20 cellular contexts compared by ENCODE assay signal in the genomic region with DNA sequence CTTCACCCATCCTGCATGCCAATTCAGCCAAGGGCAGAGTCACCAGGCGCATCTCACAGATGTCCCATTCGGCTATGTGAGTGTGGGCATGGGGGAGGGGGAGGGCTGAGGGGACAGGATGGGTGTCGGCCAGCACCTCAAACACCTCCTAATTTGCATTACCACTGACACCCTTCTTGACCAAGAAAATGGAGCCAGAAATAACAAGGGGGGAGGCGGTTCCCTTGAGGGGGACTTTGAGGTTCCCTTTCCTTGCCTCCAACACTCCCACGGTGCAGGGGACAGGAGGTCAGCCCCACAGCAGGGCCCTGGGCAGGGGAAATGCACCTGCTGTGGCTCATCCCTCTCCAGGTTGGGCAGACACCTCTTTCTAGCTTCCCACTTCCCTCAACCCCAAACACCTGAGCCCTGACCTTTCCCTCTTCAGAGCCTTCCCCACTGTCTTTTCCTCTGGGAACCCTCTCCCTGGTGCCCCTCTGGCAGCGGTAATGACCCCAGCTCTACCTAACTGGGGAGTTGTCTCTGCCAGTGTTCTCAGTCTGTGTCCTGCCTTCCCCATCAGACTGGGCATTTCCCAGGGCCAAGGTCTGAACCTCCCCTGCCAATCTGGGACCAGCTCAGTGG. TPM values are rescaled to one million over a fixed set of nuclear protein-coding genes. Genes with fewer than 3 reads are reported as not detected.
DNase-seq lines count a peak whose midpoint lies in the region; ATAC-seq and TF ChIP-seq lines count a peak whose summit lies in the region.
"Had no signal": no experiment of that assay in that cellular context is flagged by ENCODE, and none has a peak within 500 bp of the region (broad histone marks: within the 10 kb centered on the region; RNA-seq: fewer than 3 reads in every experiment).

No MANE protein-coding gene starts in this region.

- CTCF ChIA-PET in activated CD4-positive, alpha-beta T cell treated with anti-CD3 and anti-CD28 coated beads, Interleukin-2, amount 10 ng/mL, durations not matched to agents 7 days and 5 days (lab: Charles Lee) = interaction anchor here (0.6 to 1.2 kb wide), 4 partner anchors 9 to 15 kb away, joined by 3 to 4 read pairs (median 3); no protein-coding TSS in a partner anchor
- CTCF ChIA-PET in activated CD4-positive, alpha-beta T cell treated with anti-CD3 and anti-CD28 coated beads for 36 hours (lab: Charles Lee) = interaction anchor here (1.5 to 8.2 kb wide), 3 partner anchors 9 to 15 kb away, joined by 4 to 117 read pairs (median 5); no protein-coding TSS in a partner anchor

- H3K27me3 Mint-ChIP-seq in activated CD4-positive, alpha-beta T cell treated with anti-CD3 and anti-CD28 coated beads, Interleukin-2, amount 10 ng/mL, durations not matched to agents 7 days and 5 days = no peaks in the 10 kb centered on the region
- H3K27me3 Mint-ChIP-seq in activated CD4-positive, alpha-beta T cell treated with anti-CD3 and anti-CD28 coated beads for 36 hours = no peaks in the 10 kb centered on the region
- no peaks in the 10 kb centered on the region for H3K27me3 Mint-ChIP-seq in activated naive CD8-positive, alpha-beta T cell treated with anti-CD3 and anti-CD28 coated beads for 36 hours
- no peaks in the 10 kb centered on the region for H3K27me3 Mint-ChIP-seq in stimulated activated naive B cell treated with anti-CD40 and anti-IgM and Interleukin-4, amounts not matched to agents 10 μg/mL and 1 μg/mL and 100 μg/mL, for 72 hours

- H3K36me3 Mint-ChIP-seq in activated CD4-positive, alpha-beta T cell treated with anti-CD3 and anti-CD28 coated beads, Interleukin-2, amount 10 ng/mL, durations not matched to agents 7 days and 5 days (ENCODE audit: low read depth) = no peaks in the 10 kb centered on the region
- H3K36me3 Mint-ChIP-seq in activated CD4-positive, alpha-beta T cell treated with anti-CD3 and anti-CD28 coated beads for 36 hours (ENCODE audit: low read depth) = peaks cover 13% of the 10 kb centered on the region
- peaks cover 12% of the 10 kb centered on the region for H3K36me3 Mint-ChIP-seq in activated naive CD8-positive, alpha-beta T cell treated with anti-CD3 and anti-CD28 coated beads for 36 hours
- peaks cover 3 to 5% of the 10 kb centered on the region in 2 donors for H3K36me3 Mint-ChIP-seq in stimulated activated naive B cell treated with anti-CD40 and anti-IgM and Interleukin-4, amounts not matched to agents 10 μg/mL and 1 μg/mL and 100 μg/mL, for 72 hours

- H3K27ac Mint-ChIP-seq in activated CD4-positive, alpha-beta T cell treated with anti-CD3 and anti-CD28 coated beads, Interleukin-2, amount 10 ng/mL, durations not matched to agents 7 days and 5 days = peak overlapping the region; percentile 60
- H3K27ac Mint-ChIP-seq in activated CD4-positive, alpha-beta T cell treated with anti-CD3 and anti-CD28 coated beads for 36 hours = no peak overlapping the region
- peak overlapping the region; percentile 30 for H3K27ac Mint-ChIP-seq in activated naive CD8-positive, alpha-beta T cell treated with anti-CD3 and anti-CD28 coated beads for 36 hours
- peak overlapping the region; percentile 9 for H3K27ac Mint-ChIP-seq in stimulated activated naive B cell treated with anti-CD40 and anti-IgM and Interleukin-4, amounts not matched to agents 10 μg/mL and 1 μg/mL and 100 μg/mL, for 72 hours
- H3K27ac Mint-ChIP-seq: nephron had no signal

- no peak overlapping the region for H3K4me3 ChIP-seq in breast epithelium
- H3K4me3 ChIP-seq: coronary artery, upper lobe of left lung had no signal

- no peak for TF ChIP-seq POLR2A in breast epithelium (IDR thresholded peaks at IDR 0.05)

- H3K9me3 ChIP-seq in breast epithelium = no peaks in the 10 kb centered on the region
- H3K9me3 ChIP-seq: upper lobe of left lung had no signal

- H3K27ac ChIP-seq in breast epithelium = no peak overlapping the region
- H3K27ac ChIP-seq: C4-2B, coronary artery, upper lobe of left lung had no signal

- no peaks in the 10 kb centered on the region for H3K27me3 ChIP-seq in breast epithelium

- H3K36me3 ChIP-seq in breast epithelium = peaks cover 8% of the 10 kb centered on the region

- peaks cover 74% of the 10 kb centered on the region for H3K4me1 Mint-ChIP-seq in activated CD4-positive, alpha-beta T cell treated with anti-CD3 and anti-CD28 coated beads, Interleukin-2, amount 10 ng/mL, durations not matched to agents 7 days and 5 days
- peaks cover 75% of the 10 kb centered on the region for H3K4me1 Mint-ChIP-seq in activated CD4-positive, alpha-beta T cell treated with anti-CD3 and anti-CD28 coated beads for 36 hours
- peaks cover 78% of the 10 kb centered on the region for H3K4me1 Mint-ChIP-seq in activated naive CD8-positive, alpha-beta T cell treated with anti-CD3 and anti-CD28 coated beads for 36 hours
- H3K4me1 Mint-ChIP-seq in stimulated activated naive B cell treated with anti-CD40 and anti-IgM and Interleukin-4, amounts not matched to agents 10 μg/mL and 1 μg/mL and 100 μg/mL, for 72 hours = peaks cover 79 to 84% of the 10 kb centered on the region in 2 donors

- ATAC-seq in activated CD4-positive, alpha-beta T cell treated with anti-CD3 and anti-CD28 coated beads for 36 hours = no peak
- no peak for ATAC-seq in stimulated activated naive B cell treated with anti-CD40 and anti-IgM and Interleukin-4, amounts not matched to agents 10 μg/mL and 1 μg/mL and 100 μg/mL, for 72 hours (replicated peaks)

- DNase-seq in activated CD4-positive, alpha-beta T cell treated with anti-CD3 and anti-CD28 coated beads, Interleukin-2, amount 10 ng/mL, durations not matched to agents 7 days and 5 days = no peak
- no peak for DNase-seq in activated CD4-positive, alpha-beta T cell treated with anti-CD3 and anti-CD28 coated beads for 36 hours
- DNase-seq in GM20000 (ENCODE audit: low spot score) = peak; percentile 67
- no peak for DNase-seq in activated naive CD8-positive, alpha-beta T cell treated with anti-CD3 and anti-CD28 coated beads for 36 hours
- no peak for DNase-seq in stimulated activated naive B cell treated with anti-CD40 and anti-IgM and Interleukin-4, amounts not matched to agents 10 μg/mL and 1 μg/mL and 100 μg/mL, for 72 hours
- DNase-seq in breast epithelium (ENCODE audit: low spot score in 2 of 2) = no peak
- DNase-seq in KG1 (lab: John Stamatoyannopoulos, UW) = no peak
- no peak for DNase-seq in NCI-H526 treated with DMSO at 0.1 percent for 48 hours (lab: John Stamatoyannopoulos, UW)
- DNase-seq: DMS79 treated with DMSO at 0.1 percent for 48 hours; GOT3; KBM-7; mammary epithelial cell; NCI-H1092 treated with DMSO at 0.1 percent for 48 hours; NCI-H2171 treated with DMSO at 0.1 percent for 48 hours; stimulated activated naive CD4-positive, alpha-beta T cell; upper lobe of left lung had no signal

- intact Hi-C loops in activated CD4-positive, alpha-beta T cell treated with anti-CD3 and anti-CD28 coated beads for 36 hours (cut with DNase I, micrococcal nuclease) = no loop called here
- intact Hi-C loops in breast epithelium (cut with DNase I; ENCODE audit: low total_unique reads) = no loop called here

- H3K4me1 ChIP-seq in breast epithelium = no peaks in the 10 kb centered on the region

- POLR2A ChIA-PET in activated CD4-positive, alpha-beta T cell treated with anti-CD3 and anti-CD28 coated beads, Interleukin-2, amount 10 ng/mL, durations not matched to agents 7 days and 5 days (lab: Charles Lee) = interaction anchor here (0.7 kb wide), 1 partner anchor 548 kb away, joined by 3 read pairs; no protein-coding TSS in a partner anchor
- POLR2A ChIA-PET in activated CD4-positive, alpha-beta T cell treated with anti-CD3 and anti-CD28 coated beads for 36 hours (lab: Charles Lee) = no interaction called here

- H3K4me3 Mint-ChIP-seq in activated CD4-positive, alpha-beta T cell treated with anti-CD3 and anti-CD28 coated beads, Interleukin-2, amount 10 ng/mL, durations not matched to agents 7 days and 5 days = no peak overlapping the region
- H3K4me3 Mint-ChIP-seq in activated CD4-positive, alpha-beta T cell treated with anti-CD3 and anti-CD28 coated beads for 36 hours = no peak overlapping the region
- no peak overlapping the region for H3K4me3 Mint-ChIP-seq in activated naive CD8-positive, alpha-beta T cell treated with anti-CD3 and anti-CD28 coated beads for 36 hours
- peak overlapping the region in 1 of 2 donors; percentile 1 for H3K4me3 Mint-ChIP-seq in stimulated activated naive B cell treated with anti-CD40 and anti-IgM and Interleukin-4, amounts not matched to agents 10 μg/mL and 1 μg/mL and 100 μg/mL, for 72 hours
- H3K4me3 Mint-ChIP-seq: nephron had no signal

- TF ChIP-seq CTCF in GM20000 (IDR thresholded peaks at IDR 0.05; ENCODE audit: extremely low read depth, missing control alignments) = no peak
- TF ChIP-seq CTCF in breast epithelium (IDR thresholded peaks at IDR 0.05) = no peak

- no peaks in the 10 kb centered on the region for H3K9me3 Mint-ChIP-seq in activated CD4-positive, alpha-beta T cell treated with anti-CD3 and anti-CD28 coated beads, Interleukin-2, amount 10 ng/mL, durations not matched to agents 7 days and 5 days
- H3K9me3 Mint-ChIP-seq in activated CD4-positive, alpha-beta T cell treated with anti-CD3 and anti-CD28 coated beads for 36 hours (ENCODE audit: low read depth) = no peaks in the 10 kb centered on the region
- H3K9me3 Mint-ChIP-seq in activated naive CD8-positive, alpha-beta T cell treated with anti-CD3 and anti-CD28 coated beads for 36 hours = no peaks in the 10 kb centered on the region
- no peaks in the 10 kb centered on the region for H3K9me3 Mint-ChIP-seq in stimulated activated naive B cell treated with anti-CD40 and anti-IgM and Interleukin-4, amounts not matched to agents 10 μg/mL and 1 μg/mL and 100 μg/mL, for 72 hours
- H3K9me3 Mint-ChIP-seq: nephron had no signal

RNA-seq across cellular contexts. Expression of a gene that starts 18.2 kb away (rescaled TPM):
- 10 to 100 TPM; 13.8 to 16.0 TPM for total RNA-seq in activated CD4-positive, alpha-beta T cell treated with anti-CD3 and anti-CD28 coated beads, Interleukin-2, amount 10 ng/mL, durations not matched to agents 7 days and 5 days
- total RNA-seq in activated CD4-positive, alpha-beta T cell treated with anti-CD3 and anti-CD28 coated beads for 36 hours = 10 to 100 TPM; 73.4 to 76.8 TPM
- 10 to 100 TPM; 61.7 to 61.9 TPM for total RNA-seq in activated naive CD8-positive, alpha-beta T cell treated with anti-CD3 and anti-CD28 coated beads for 36 hours
- 1 to 10 TPM in 2 of 3 donors, under 1 TPM in 1; 0.33 to 1.8 (median 1.0) TPM for total RNA-seq in breast epithelium
- total RNA-seq: mammary epithelial cell, pulmonary artery endothelial cell had no signal

RNA-seq across cellular contexts. Expression of a gene that starts 20.9 kb away (rescaled TPM):
- total RNA-seq in activated CD4-positive, alpha-beta T cell treated with anti-CD3 and anti-CD28 coated beads, Interleukin-2, amount 10 ng/mL, durations not matched to agents 7 days and 5 days = 1 to 10 TPM; 2.5 to 3.0 TPM
- 10 to 100 TPM; 21.8 to 23.1 TPM for total RNA-seq in activated CD4-positive, alpha-beta T cell treated with anti-CD3 and anti-CD28 coated beads for 36 hours
- 10 to 100 TPM; 11.7 to 11.9 TPM for total RNA-seq in activated naive CD8-positive, alpha-beta T cell treated with anti-CD3 and anti-CD28 coated beads for 36 hours
- 10 to 100 TPM in 1 of 3 donors, 1 to 10 TPM in 2; 4.5 to 11.5 (median 8.3) TPM for total RNA-seq in breast epithelium

Comparison
In these comparisons a context has a peak if more than half of its experiments do, and no peak if none do; other contexts are left out.
1. RNA of a gene that starts 18.2 kb away (total RNA-seq): 73.4 to 76.8 TPM in activated CD4-positive, alpha-beta T cell treated with anti-CD3 and anti-CD28 coated beads for 36 hours, 61.7 to 61.9 TPM in activated naive CD8-positive, alpha-beta T cell treated with anti-CD3 and anti-CD28 coated beads for 36 hours and 13.8 to 16.0 TPM in activated CD4-positive, alpha-beta T cell treated with anti-CD3 and anti-CD28 coated beads, Interleukin-2, amount 10 ng/mL, durations not matched to agents 7 days and 5 days; 0.33 to 1.8 TPM in breast epithelium; every median in the first group is over 4 times any median in the second.